Comparison of ENCODE assay signal across 8 cellular contexts in genomic region chr20:3777726-3778629, GRCh38. TPM values are rescaled to one million over a fixed set of nuclear protein-coding genes. Genes with fewer than 3 reads are reported as not detected.
DNase-seq lines count a peak whose midpoint lies in the region; ATAC-seq and TF ChIP-seq lines count a peak whose summit lies in the region.

No MANE protein-coding gene starts in this region.

- H3K4me1 Mint-ChIP-seq in T-cell = peaks cover 28 to 40% (median 34%) of the 10 kb centered on the region in 3 donors
- H3K4me1 Mint-ChIP-seq in stimulated activated memory B cell treated with anti-CD40 and anti-IgM and Interleukin-4, amounts not matched to agents 10 μg/mL and 1 μg/mL and 100 μg/mL, for 72 hours = peaks cover 46% of the 10 kb centered on the region

- no peaks in the 10 kb centered on the region for H3K9me3 Mint-ChIP-seq in T-cell
- no peaks in the 10 kb centered on the region for H3K9me3 Mint-ChIP-seq in stimulated activated memory B cell treated with anti-CD40 and anti-IgM and Interleukin-4, amounts not matched to agents 10 μg/mL and 1 μg/mL and 100 μg/mL, for 72 hours

- no peak for TF ChIP-seq CTCF in GM20000 (IDR thresholded peaks at IDR 0.05; ENCODE audit: extremely low read depth, missing control alignments)
- TF ChIP-seq CTCF in colonic mucosa (IDR thresholded peaks at IDR 0.05) = no peak
- peak in 1 of 2 donors; percentile 11 for TF ChIP-seq CTCF in left lung (IDR thresholded peaks at IDR 0.05)

- H3K27ac ChIP-seq in ACC112 (ENCODE audit: low read depth, low read length) = no peak overlapping the region
- no peak overlapping the region for H3K27ac ChIP-seq in colonic mucosa
- no peak overlapping the region for H3K27ac ChIP-seq in left lung

- peak overlapping the region; percentile 51 to 54 for H3K9ac ChIP-seq in colonic mucosa (ENCODE audit: low read depth in 2 of 2, low read length in 2 of 2)

- H3K36me3 ChIP-seq in ACC112 (ENCODE audit: insufficient read depth, low read length) (no peaks in the 10 kb centered on the region), colonic mucosa (no peaks in the 10 kb centered on the region), left lung (no peaks in the 10 kb centered on the region)

- POLR2A ChIA-PET in T-cell (lab: Charles Lee) = interaction anchor here in 1 of 2 donors (0.7 kb wide), 1 partner anchor 113 kb away, joined by 3 read pairs; no protein-coding TSS in a partner anchor

- H3K27me3 ChIP-seq in ACC112 (ENCODE audit: insufficient read depth, low read length) (0 out of 2 replicates have a peak, but pooled peaks cover 10% of the 10 kb centered on the region), colonic mucosa (no peaks in the 10 kb centered on the region), left lung (peaks cover 0 to 18% of the 10 kb centered on the region in 2 donors)

- H3K4me3 ChIP-seq in ACC112 (ENCODE audit: low read depth, low read length) (peak overlapping the region; percentile 80), colonic mucosa (peak overlapping the region; percentile 49), left lung (peak overlapping the region; percentile 50 to 51)

- no peaks in the 10 kb centered on the region for H3K4me1 ChIP-seq in ACC112 (ENCODE audit: control insufficient read depth, insufficient read depth, low read length, unreplicated experiment)
- no peaks in the 10 kb centered on the region for H3K4me1 ChIP-seq in colonic mucosa
- peaks cover 0 to 48% of the 10 kb centered on the region in 2 donors for H3K4me1 ChIP-seq in left lung

- H3K9me3 ChIP-seq in colonic mucosa (no peaks in the 10 kb centered on the region), left lung (no peaks in the 10 kb centered on the region)

- CTCF ChIA-PET in T-cell (lab: Charles Lee) = interaction anchor here (0.6 to 1.5 kb wide), 4 partner anchors 10 to 99 kb away, joined by 3 to 6 read pairs (median 4); partner anchors contain the start of genes ADISSP (in 1 of the 2) and AP5S1 (in 1 of the 2)

- H3K36me3 Mint-ChIP-seq in T-cell = no peaks in the 10 kb centered on the region
- H3K36me3 Mint-ChIP-seq in stimulated activated memory B cell treated with anti-CD40 and anti-IgM and Interleukin-4, amounts not matched to agents 10 μg/mL and 1 μg/mL and 100 μg/mL, for 72 hours = no peaks in the 10 kb centered on the region

- H3K79me2 ChIP-seq in ACC112 (ENCODE audit: control insufficient read depth, insufficient read depth, low read length, unreplicated experiment) = no peaks in the 10 kb centered on the region

- ATAC-seq in T-cell (replicated peaks in 1 of 4) (peak; percentile 58 to 69 (median 66)), left lung (peak; percentile 81), HG03108 (IDR thresholded peaks at IDR 0.05; ENCODE audit: unreplicated experiment) (no peak)
- ATAC-seq in stimulated activated memory B cell treated with anti-CD40 and anti-IgM and Interleukin-4, amounts not matched to agents 10 μg/mL and 1 μg/mL and 100 μg/mL, for 72 hours = peak; percentile 84

- peak overlapping the region; percentile 85 for H2AFZ ChIP-seq in ACC112 (ENCODE audit: low read length, unreplicated experiment)

- DNase-seq in GM20000 (ENCODE audit: low spot score) = peak; percentile 69
- peak in 7 of 34 experiments; percentile 14 to 47 (median 37) for DNase-seq in T-cell
- peak; percentile 77 for DNase-seq in colonic mucosa
- DNase-seq in left lung = peak; percentile 83 to 96
- DNase-seq in NCI-H2196 treated with DMSO at 0.1 percent for 48 hours (lab: John Stamatoyannopoulos, UW; ENCODE audit: unreplicated experiment) = no peak

- intact Hi-C loops in colonic mucosa (cut with DNase I) = no loop called here
- intact Hi-C loops in left lung (cut with DNase I) = no loop called here

- H3K27ac Mint-ChIP-seq in T-cell = no peak overlapping the region
- peak overlapping the region; percentile 77 for H3K27ac Mint-ChIP-seq in stimulated activated memory B cell treated with anti-CD40 and anti-IgM and Interleukin-4, amounts not matched to agents 10 μg/mL and 1 μg/mL and 100 μg/mL, for 72 hours

- H3K4me3 Mint-ChIP-seq in T-cell = peak overlapping the region; percentile 75 to 79 (median 76)
- peak overlapping the region; percentile 89 for H3K4me3 Mint-ChIP-seq in stimulated activated memory B cell treated with anti-CD40 and anti-IgM and Interleukin-4, amounts not matched to agents 10 μg/mL and 1 μg/mL and 100 μg/mL, for 72 hours

- H3K27me3 Mint-ChIP-seq in T-cell = peaks cover 4 to 7% of the 10 kb centered on the region in 2 donors
- peaks cover 12% of the 10 kb centered on the region for H3K27me3 Mint-ChIP-seq in stimulated activated memory B cell treated with anti-CD40 and anti-IgM and Interleukin-4, amounts not matched to agents 10 μg/mL and 1 μg/mL and 100 μg/mL, for 72 hours

RNA-seq across cellular contexts. Expression of gene SPEF1, which starts 3.3 kb away (rescaled TPM):
- total RNA-seq in T-cell = under 1 TPM in 1 of 5 donors, not detected in 4; 0.16 TPM
- not detected for total RNA-seq in colonic mucosa
- 1 to 10 TPM in 1 of 2 donors, under 1 TPM in 1; 0.26 to 2.8 TPM for total RNA-seq in left lung

RNA-seq across cellular contexts. Expression of gene CENPB, which starts 8.6 kb away (rescaled TPM):
- 10 to 100 TPM; 37.0 to 79.0 (median 60.8) TPM for total RNA-seq in T-cell
- 10 to 100 TPM; 65.6 to 93.3 TPM for total RNA-seq in colonic mucosa
- 10 to 100 TPM; 78.5 to 94.5 TPM for total RNA-seq in left lung

RNA-seq across cellular contexts. Expression of gene ADISSP, which starts 10.4 kb away (rescaled TPM):
- total RNA-seq in T-cell (10 to 100 TPM; 16.2 to 28.7 (median 22.6) TPM), colonic mucosa (10 to 100 TPM; 20.6 to 37.7 TPM), left lung (10 to 100 TPM; 19.4 to 35.6 TPM)

RNA-seq across cellular contexts. Expression of gene CDC25B, which starts 18.1 kb away (rescaled TPM):
- total RNA-seq in T-cell = 100 to 1,000 TPM; 216 to 409 (median 401) TPM
- total RNA-seq in colonic mucosa = 10 to 100 TPM; 41.9 to 65.5 TPM
- 100 to 1,000 TPM; 111 to 121 TPM for total RNA-seq in left lung

RNA-seq across cellular contexts. Expression of gene AP5S1, which starts 42.4 kb away (rescaled TPM):
- total RNA-seq in T-cell (10 to 100 TPM; 11.5 to 17.3 (median 14.4) TPM), colonic mucosa (10 to 100 TPM; 11.7 to 20.2 TPM), left lung (10 to 100 TPM; 12.7 to 13.6 TPM)
